ENCODE assay signal across 8 cellular contexts in the genomic region with DNA sequence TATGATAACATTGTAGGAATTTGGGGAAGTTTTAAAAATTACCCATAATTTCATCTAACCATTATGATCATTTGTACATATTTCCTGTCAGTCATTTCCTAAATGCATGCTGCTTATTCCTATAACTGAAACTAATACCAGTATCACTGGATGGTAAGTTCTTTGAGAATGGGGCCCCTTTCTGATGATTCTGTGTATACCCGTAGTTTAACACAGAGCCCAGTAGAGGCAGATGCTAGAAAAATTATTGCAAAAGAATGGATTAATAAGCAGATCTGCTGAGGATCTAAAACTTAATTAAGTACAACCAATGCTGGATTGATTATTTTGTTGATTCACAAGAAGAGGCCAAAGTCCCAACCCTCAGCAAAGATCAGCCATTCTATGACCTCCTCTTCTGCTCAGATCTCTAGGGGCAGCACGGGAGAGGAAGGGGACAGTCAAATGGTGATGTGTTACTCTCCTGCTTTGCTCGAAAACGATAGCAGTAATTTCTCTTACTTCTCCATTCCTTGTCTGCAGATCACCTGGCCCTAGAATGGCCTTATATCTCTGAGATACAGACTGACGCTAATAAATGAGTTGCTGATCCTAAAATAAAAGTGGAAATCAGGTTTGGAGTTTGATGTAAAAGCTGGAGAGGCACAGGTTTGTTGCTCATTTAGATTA.
DNase-seq lines count a peak whose midpoint lies in the region; ATAC-seq, FAIRE-seq and TF ChIP-seq lines count a peak whose summit lies in the region.

No MANE protein-coding gene starts in this region.

- no peak for TF ChIP-seq RAD21 in K562 (CRISPR knock-in tag; conservative IDR thresholded peaks at IDR 0.05 in 1 of 2, IDR thresholded peaks at IDR 0.05 in 1 of 2)

- peaks cover 0 to 31% of the 10 kb centered on the region in 2 experiments; a peak in 3 of 5 replicates for H3K4me1 ChIP-seq in K562 (replicated peaks in 1 of 2; ENCODE audit: control insufficient read depth in 2 of 2, insufficient read depth in 2 of 2, low read length in 2 of 2)
- H3K4me1 ChIP-seq in body of pancreas = peaks cover 10% of the 10 kb centered on the region

- POLR2A ChIA-PET in K562 (lab: Yijun Ruan, JAX) = interaction anchor here (1.8 to 2.7 kb wide), 2 partner anchors 10 to 14 kb away, joined by 7 to 14 read pairs; no protein-coding TSS in a partner anchor

- peak overlapping the region; percentile 51 for H3K4me2 ChIP-seq in K562 (ENCODE audit: insufficient read depth, low read length)

- DNase-seq in CD14-positive monocyte (ENCODE audit: low spot score) (no peak), K562 (ENCODE audit: extremely low read depth in 1 of 4, low spot score in 3 of 4) (peak in 1 of 4 experiments; percentile 29), cortex of kidney (lab: John Stamatoyannopoulos, UW) (no peak), NCI-H1092 (lab: John Stamatoyannopoulos, UW) (no peak), body of pancreas (no peak)

- H3K27ac ChIP-seq in K562 (ENCODE audit: extremely low read depth, low read depth, low read length) (peak overlapping the region; percentile 89; the same call in 2 of the 3 replicates), body of pancreas (peak overlapping the region in 1 of 4 donors; percentile 31)

- intact Hi-C loops in CD14-positive monocyte (cut with micrococcal nuclease) = loop anchor here (5.0 kb wide), 2 partner anchors 64 to 71 kb away; a partner anchor contains a TSS
- intact Hi-C loops in K562 (cut with micrococcal nuclease) = loop anchor here (10.0 kb wide), 1 partner anchor 101 kb away; no protein-coding TSS in a partner anchor
- intact Hi-C loops in body of pancreas (cut with DNase I) = no loop called here

- H3K9me3 ChIP-seq in K562 (replicated peaks; ENCODE audit: control insufficient read depth, insufficient read depth, low read depth, low read length) = no peaks in the 10 kb centered on the region
- no peaks in the 10 kb centered on the region for H3K9me3 ChIP-seq in body of pancreas

- H3K36me3 Mint-ChIP-seq in CD14-positive monocyte = peaks cover 5 to 6% of the 10 kb centered on the region in 2 donors
- peaks cover 11% of the 10 kb centered on the region for H3K36me3 Mint-ChIP-seq in stimulated activated memory B cell treated with anti-CD40 and anti-IgM and Interleukin-4, amounts not matched to agents 10 μg/mL and 1 μg/mL and 100 μg/mL, for 72 hours

- CTCF ChIA-PET in K562 (lab: Yijun Ruan, JAX; ENCODE audit: low intra/inter-chr PET ratio) = no interaction called here

- FAIRE-seq in K562 (lab: Jason Lieb, UNC) = peak; percentile 26

- H4K20me1 ChIP-seq in K562 (replicated peaks; ENCODE audit: control insufficient read depth, insufficient read depth, low read length) = no peaks in the 10 kb centered on the region

- no peaks in the 10 kb centered on the region for H3K27me3 Mint-ChIP-seq in CD14-positive monocyte (ENCODE audit: low read depth in 3 of 3)
- H3K27me3 Mint-ChIP-seq in stimulated activated memory B cell treated with anti-CD40 and anti-IgM and Interleukin-4, amounts not matched to agents 10 μg/mL and 1 μg/mL and 100 μg/mL, for 72 hours = no peaks in the 10 kb centered on the region

- peaks cover 55% of the 10 kb centered on the region for H3K4me1 Mint-ChIP-seq in CD14-positive monocyte
- peaks cover 65% of the 10 kb centered on the region for H3K4me1 Mint-ChIP-seq in stimulated activated memory B cell treated with anti-CD40 and anti-IgM and Interleukin-4, amounts not matched to agents 10 μg/mL and 1 μg/mL and 100 μg/mL, for 72 hours

- no peak for TF ChIP-seq EP300 in K562 (IDR thresholded peaks at IDR 0.05; ENCODE audit: low read length)

- H3K4me3 ChIP-seq in K562 (no peak overlapping the region), body of pancreas (no peak overlapping the region)

- WGBS in K562 (ENCODE audit: insufficient coverage, low coverage, missing lambda C conversion rate) = 28% methylated on average over 5 of the region's 5 CpGs
- WGBS in body of pancreas, 2 donors = 78 to 84% methylated on average over 5 of the region's 5 CpGs

- H3K9me3 Mint-ChIP-seq in CD14-positive monocyte = peaks cover 0 to 5% (median 0%) of the 10 kb centered on the region in 7 donors
- no peaks in the 10 kb centered on the region for H3K9me3 Mint-ChIP-seq in stimulated activated memory B cell treated with anti-CD40 and anti-IgM and Interleukin-4, amounts not matched to agents 10 μg/mL and 1 μg/mL and 100 μg/mL, for 72 hours

- no peak for TF ChIP-seq CTCF in CD14-positive monocyte (IDR thresholded peaks at IDR 0.05)
- TF ChIP-seq CTCF in K562 (IDR thresholded peaks at IDR 0.05 in 2 of 3, conservative IDR thresholded peaks at IDR 0.05 in 1 of 3; ENCODE audit: insufficient read depth in 2 of 3, low read depth in 1 of 3, low read length in 3 of 3) = no peak
- no peak for TF ChIP-seq CTCF in body of pancreas (IDR thresholded peaks at IDR 0.05)

- H2AFZ ChIP-seq in K562 (ENCODE audit: low read depth, low read length) = peak overlapping the region; percentile 83

- in situ Hi-C loops in K562 (cut with MboI) = no loop called here

- peak overlapping the region; percentile 92 to 97 (median 96) for H3K27ac Mint-ChIP-seq in CD14-positive monocyte
- H3K27ac Mint-ChIP-seq in stimulated activated memory B cell treated with anti-CD40 and anti-IgM and Interleukin-4, amounts not matched to agents 10 μg/mL and 1 μg/mL and 100 μg/mL, for 72 hours = peak overlapping the region; percentile 98

- no peaks in the 10 kb centered on the region for H3K9me1 ChIP-seq in K562 (ENCODE audit: control insufficient read depth, insufficient read depth, low read length)

- no peaks in the 10 kb centered on the region for H3K36me3 ChIP-seq in K562 (ENCODE audit: control insufficient read depth, insufficient read depth, low read length)
- H3K36me3 ChIP-seq in body of pancreas (replicated peaks in 1 of 2; ENCODE audit: insufficient read depth in 1 of 2, low read depth in 2 of 2) = no peaks in the 10 kb centered on the region

- ATAC-seq in HG03196 (IDR thresholded peaks at IDR 0.05; ENCODE audit: unreplicated experiment) (peak; percentile 46), K562 (peak; percentile 60), body of pancreas (no peak)
- peak; percentile 90 for ATAC-seq in stimulated activated memory B cell treated with anti-CD40 and anti-IgM and Interleukin-4, amounts not matched to agents 10 μg/mL and 1 μg/mL and 100 μg/mL, for 72 hours

- no peaks in the 10 kb centered on the region for H3K79me2 ChIP-seq in K562 (ENCODE audit: control insufficient read depth, insufficient read depth, low read length)

- H3K9ac ChIP-seq in K562 (ENCODE audit: insufficient read depth in 1 of 2, low read depth in 2 of 2, low read length in 2 of 2) = peak overlapping the region in 1 of 2 experiments; percentile 32; a peak in 3 of 4 replicates

- H3K4me3 Mint-ChIP-seq in CD14-positive monocyte = peak overlapping the region in 1 of 2 donors; percentile 28
- H3K4me3 Mint-ChIP-seq in stimulated activated memory B cell treated with anti-CD40 and anti-IgM and Interleukin-4, amounts not matched to agents 10 μg/mL and 1 μg/mL and 100 μg/mL, for 72 hours = peak overlapping the region; percentile 61

- BruUV-seq in K562 (replicated peaks; lab: Mats Ljungman, UMichigan) = no TSS peak

- no peaks in the 10 kb centered on the region for H3K27me3 ChIP-seq in K562 (ENCODE audit: control insufficient read depth in 2 of 2, insufficient read depth in 2 of 2, low read length in 2 of 2)
- H3K27me3 ChIP-seq in body of pancreas = no peaks in the 10 kb centered on the region

- peak; percentile 41 for TF ChIP-seq POLR2A in GM19193 (IDR thresholded peaks at IDR 0.05; ENCODE audit: extremely low read depth, insufficient read depth, insufficient read length)
- no peak for TF ChIP-seq POLR2A in K562 (conservative IDR thresholded peaks at IDR 0.05)
- no peak for TF ChIP-seq POLR2A in body of pancreas (IDR thresholded peaks at IDR 0.05)

TF ChIP-seq in K562, 482 proteins besides CTCF, POLR2A, EP300 and RAD21:
- TF ChIP-seq TCF7 (IDR thresholded peaks at IDR 0.05; ENCODE audit: borderline replicate concordance) (no peak), ARID1B (IDR thresholded peaks at IDR 0.05) (0 out of 2 replicates have a peak, but pooled peaks have one; percentile 9)
- TF ChIP-seq, protein P1, sequence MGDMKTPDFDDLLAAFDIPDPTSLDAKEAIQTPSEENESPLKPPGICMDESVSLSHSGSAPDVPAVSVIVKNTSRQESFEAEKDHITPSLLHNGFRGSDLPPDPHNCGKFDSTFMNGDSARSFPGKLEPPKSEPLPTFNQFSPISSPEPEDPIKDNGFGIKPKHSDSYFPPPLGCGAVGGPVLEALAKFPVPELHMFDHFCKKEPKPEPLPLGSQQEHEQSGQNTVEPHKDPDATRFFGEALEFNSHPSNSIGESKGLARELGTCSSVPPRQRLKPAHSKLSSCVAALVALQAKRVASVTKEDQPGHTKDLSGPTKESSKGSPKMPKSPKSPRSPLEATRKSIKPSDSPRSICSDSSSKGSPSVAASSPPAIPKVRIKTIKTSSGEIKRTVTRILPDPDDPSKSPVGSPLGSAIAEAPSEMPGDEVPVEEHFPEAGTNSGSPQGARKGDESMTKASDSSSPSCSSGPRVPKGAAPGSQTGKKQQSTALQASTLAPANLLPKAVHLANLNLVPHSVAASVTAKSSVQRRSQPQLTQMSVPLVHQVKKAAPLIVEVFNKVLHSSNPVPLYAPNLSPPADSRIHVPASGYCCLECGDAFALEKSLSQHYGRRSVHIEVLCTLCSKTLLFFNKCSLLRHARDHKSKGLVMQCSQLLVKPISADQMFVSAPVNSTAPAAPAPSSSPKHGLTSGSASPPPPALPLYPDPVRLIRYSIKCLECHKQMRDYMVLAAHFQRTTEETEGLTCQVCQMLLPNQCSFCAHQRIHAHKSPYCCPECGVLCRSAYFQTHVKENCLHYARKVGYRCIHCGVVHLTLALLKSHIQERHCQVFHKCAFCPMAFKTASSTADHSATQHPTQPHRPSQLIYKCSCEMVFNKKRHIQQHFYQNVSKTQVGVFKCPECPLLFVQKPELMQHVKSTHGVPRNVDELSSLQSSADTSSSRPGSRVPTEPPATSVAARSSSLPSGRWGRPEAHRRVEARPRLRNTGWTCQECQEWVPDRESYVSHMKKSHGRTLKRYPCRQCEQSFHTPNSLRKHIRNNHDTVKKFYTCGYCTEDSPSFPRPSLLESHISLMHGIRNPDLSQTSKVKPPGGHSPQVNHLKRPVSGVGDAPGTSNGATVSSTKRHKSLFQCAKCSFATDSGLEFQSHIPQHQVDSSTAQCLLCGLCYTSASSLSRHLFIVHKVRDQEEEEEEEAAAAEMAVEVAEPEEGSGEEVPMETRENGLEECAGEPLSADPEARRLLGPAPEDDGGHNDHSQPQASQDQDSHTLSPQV (IDR thresholded peaks at IDR 0.05) = 0 out of 2 replicates have a peak, but pooled peaks have one; percentile 38
